Comparison of ENCODE assay signal across 17 cellular contexts in genomic region chr1:236455242-236455641, GRCh38.
"Had no signal": no experiment of that assay in that cellular context is flagged by ENCODE, and none has a peak within 500 bp of the region (broad histone marks: within the 10 kb centered on the region; RNA-seq: fewer than 3 reads in every experiment).

No MANE protein-coding gene starts in this region.

- H3K36me3 Mint-ChIP-seq: activated naive CD4-positive, alpha-beta T cell treated with anti-CD3 and anti-CD28 coated beads, Interleukin-2, amount 10 ng/mL, durations not matched to agents 7 days and 5 days; immature natural killer cell; WTC11 had no signal

- H3K27me3 ChIP-seq: adrenal gland, body of pancreas, suprapubic skin had no signal

- H3K9me3 Mint-ChIP-seq: activated CD4-positive, alpha-beta T cell treated with anti-CD3 and anti-CD28 coated beads, Interleukin-2, amount 10 ng/mL, durations not matched to agents 24 days and 14 days; activated naive CD4-positive, alpha-beta T cell treated with anti-CD3 and anti-CD28 coated beads, Interleukin-2, amount 10 ng/mL, durations not matched to agents 7 days and 5 days; activated T-helper 2 cell treated with anti-CD3 and anti-CD28 coated beads, Interferon-gamma antibody, Interleukin-2, Interleukin-4, amounts not matched to agents 10 μg/mL and 5 μg/mL and 100 μg/mL, durations not matched to agents 14 hours and 24 hours and 36 hours; dendritic cell treated with granulocyte-macrophage colony-stimulating factor and Interleukin-4, amounts not matched to agents 40 ng/mL and 50 ng/mL, for 4 days; effector memory CD8-positive, alpha-beta T cell; immature natural killer cell; WTC11 had no signal

- H3K4me3 ChIP-seq: adrenal gland, body of pancreas, suprapubic skin had no signal

- H3K27ac Mint-ChIP-seq: activated CD4-positive, alpha-beta T cell treated with anti-CD3 and anti-CD28 coated beads, Interleukin-2, amount 10 ng/mL, durations not matched to agents 24 days and 14 days; activated naive CD4-positive, alpha-beta T cell treated with anti-CD3 and anti-CD28 coated beads, Interleukin-2, amount 10 ng/mL, durations not matched to agents 7 days and 5 days; activated T-helper 2 cell treated with anti-CD3 and anti-CD28 coated beads, Interferon-gamma antibody, Interleukin-2, Interleukin-4, amounts not matched to agents 10 μg/mL and 5 μg/mL and 100 μg/mL, durations not matched to agents 14 hours and 24 hours and 36 hours; effector memory CD8-positive, alpha-beta T cell; immature natural killer cell; nephron; WTC11 had no signal

- H3K9me3 ChIP-seq: adrenal gland, body of pancreas, suprapubic skin had no signal

- H3K27ac ChIP-seq: adrenal gland, body of pancreas, suprapubic skin had no signal

- H3K4me1 Mint-ChIP-seq: activated CD4-positive, alpha-beta T cell treated with anti-CD3 and anti-CD28 coated beads, Interleukin-2, amount 10 ng/mL, durations not matched to agents 24 days and 14 days; activated naive CD4-positive, alpha-beta T cell treated with anti-CD3 and anti-CD28 coated beads, Interleukin-2, amount 10 ng/mL, durations not matched to agents 7 days and 5 days; nephron had no signal

- H3K36me3 ChIP-seq: adrenal gland, suprapubic skin had no signal

- DNase-seq: activated CD4-positive, alpha-beta T cell treated with anti-CD3 and anti-CD28 coated beads, Interleukin-2, amount 10 ng/mL, durations not matched to agents 24 days and 14 days; activated CD8-positive, alpha-beta memory T cell treated with anti-CD3 and anti-CD28 coated beads for 24 hours; activated naive CD4-positive, alpha-beta T cell treated with anti-CD3 and anti-CD28 coated beads, Interleukin-2, amount 10 ng/mL, durations not matched to agents 7 days and 5 days; activated T-cell treated with anti-CD3 and anti-CD28 coated beads for 4 hours; adrenal gland; body of pancreas; effector memory CD8-positive, alpha-beta T cell; erythroblast; immature natural killer cell; stimulated activated CD4-positive, alpha-beta T cell treated with anti-CD3 and anti-CD28 coated beads, Interleukin-2, amount 100 ng/mL, for 48 hours; stimulated activated naive CD8-positive, alpha-beta T cell treated with anti-CD3 and anti-CD28 coated beads, Interleukin-15, Interleukin-2, amounts not matched to agents 100 U/mL and 50 U/mL, for 24 hours had no signal

- H3K4me3 Mint-ChIP-seq: activated CD4-positive, alpha-beta T cell treated with anti-CD3 and anti-CD28 coated beads, Interleukin-2, amount 10 ng/mL, durations not matched to agents 24 days and 14 days; activated naive CD4-positive, alpha-beta T cell treated with anti-CD3 and anti-CD28 coated beads, Interleukin-2, amount 10 ng/mL, durations not matched to agents 7 days and 5 days; dendritic cell treated with granulocyte-macrophage colony-stimulating factor and Interleukin-4, amounts not matched to agents 40 ng/mL and 50 ng/mL, for 4 days; effector memory CD8-positive, alpha-beta T cell; immature natural killer cell; nephron; WTC11 had no signal

- ATAC-seq: body of pancreas; effector memory CD8-positive, alpha-beta T cell; left lobe of liver; stimulated activated naive CD8-positive, alpha-beta T cell treated with anti-CD3 and anti-CD28 coated beads, Interleukin-15, Interleukin-2, amounts not matched to agents 100 U/mL and 50 U/mL, for 24 hours; WTC11 had no signal

- H3K4me1 ChIP-seq: adrenal gland, body of pancreas had no signal

- H3K27me3 Mint-ChIP-seq: dendritic cell treated with granulocyte-macrophage colony-stimulating factor and Interleukin-4, amounts not matched to agents 40 ng/mL and 50 ng/mL, for 4 days; effector memory CD8-positive, alpha-beta T cell had no signal
